In genomic region chr10:34753014-34753757, GRCh38 we compare ENCODE assay signal across 24 cellular contexts.
DNase-seq lines count a peak whose midpoint lies in the region; ATAC-seq and TF ChIP-seq lines count a peak whose summit lies in the region.
"Had no signal": no experiment of that assay in that cellular context is flagged by ENCODE, and none has a peak within 500 bp of the region (broad histone marks: within the 10 kb centered on the region; RNA-seq: fewer than 3 reads in every experiment).

No MANE protein-coding gene starts in this region.

- intact Hi-C loops in Calu3 (cut with micrococcal nuclease; ENCODE audit: unreplicated experiment), result no loop called here

- peaks cover 20% of the 10 kb centered on the region for H3K36me3 Mint-ChIP-seq in Calu3 (ENCODE audit: insufficient read depth, unreplicated experiment)
- peaks cover 1% of the 10 kb centered on the region for H3K36me3 Mint-ChIP-seq in endodermal cell (ENCODE audit: low read depth)
- H3K36me3 Mint-ChIP-seq in nephron progenitor cell (ENCODE audit: low read depth), result peaks cover 5% of the 10 kb centered on the region
- H3K36me3 Mint-ChIP-seq in activated CD4-positive, alpha-beta T cell treated with anti-CD3 and anti-CD28 coated beads, Interleukin-2, amount 10 ng/mL, durations not matched to agents 7 days and 5 days (ENCODE audit: low read depth), result no peaks in the 10 kb centered on the region
- H3K36me3 Mint-ChIP-seq: natural killer cell treated with Interleukin-12 subunit alpha and Interleukin-12 subunit beta and Interleukin-15 and Interleukin-18, amount 100 ng/mL, for 72 hours had no signal

- no peaks in the 10 kb centered on the region for H3K9me3 ChIP-seq in endodermal cell (ENCODE audit: control insufficient read depth, low read length)
- H3K9me3 ChIP-seq: ascending aorta, esophagus muscularis mucosa, HAP-1, tibial artery had no signal

- TF ChIP-seq CTCF in Calu3 (IDR thresholded peaks at IDR 0.05; ENCODE audit: unreplicated experiment) (no peak), endodermal cell (conservative IDR thresholded peaks at IDR 0.05) (no peak), nephron progenitor cell (IDR thresholded peaks at IDR 0.05) (no peak)

- 42 to 70% methylated on average over 3 to 5 of the region's 5 CpGs for WGBS in endodermal cell (ENCODE audit: insufficient coverage in 1 of 2, insufficient read length in 1 of 2), 2 experiments

- H3K9ac ChIP-seq in endodermal cell (ENCODE audit: extremely low read depth, low read length, poor library complexity, severe bottlenecking), result no peak overlapping the region

- H3K27ac Mint-ChIP-seq in Calu3 (ENCODE audit: unreplicated experiment) (peak overlapping the region; percentile 90), endodermal cell (peak overlapping the region; percentile 69), nephron progenitor cell (no peak overlapping the region)
- no peak overlapping the region for H3K27ac Mint-ChIP-seq in activated CD4-positive, alpha-beta T cell treated with anti-CD3 and anti-CD28 coated beads, Interleukin-2, amount 10 ng/mL, durations not matched to agents 7 days and 5 days
- H3K27ac Mint-ChIP-seq: natural killer cell treated with Interleukin-12 subunit alpha and Interleukin-12 subunit beta and Interleukin-15 and Interleukin-18, amount 100 ng/mL, for 72 hours had no signal

- H3K36me3 ChIP-seq in endodermal cell (ENCODE audit: control insufficient read depth, insufficient read depth, low read length), result no peaks in the 10 kb centered on the region
- H3K36me3 ChIP-seq: ascending aorta, esophagus muscularis mucosa, HAP-1, tibial artery had no signal

- no peaks in the 10 kb centered on the region for H3K27me3 Mint-ChIP-seq in Calu3 (ENCODE audit: unreplicated experiment)
- no peaks in the 10 kb centered on the region for H3K27me3 Mint-ChIP-seq in endodermal cell (ENCODE audit: insufficient read depth)
- H3K27me3 Mint-ChIP-seq in nephron progenitor cell (ENCODE audit: low read depth, poor library complexity), result peaks cover 7% of the 10 kb centered on the region
- H3K27me3 Mint-ChIP-seq in activated CD4-positive, alpha-beta T cell treated with anti-CD3 and anti-CD28 coated beads, Interleukin-2, amount 10 ng/mL, durations not matched to agents 7 days and 5 days, result peaks cover 4% of the 10 kb centered on the region

- no peaks in the 10 kb centered on the region for H3K4me1 ChIP-seq in endodermal cell (ENCODE audit: control insufficient read depth, insufficient read depth, low read length)

- CTCF ChIA-PET in Calu3 (lab: Charles Lee), result interaction anchor here (1.7 kb wide), 1 partner anchor 13 kb away, joined by 3 read pairs; no protein-coding TSS in a partner anchor
- CTCF ChIA-PET in activated CD4-positive, alpha-beta T cell treated with anti-CD3 and anti-CD28 coated beads, Interleukin-2, amount 10 ng/mL, durations not matched to agents 7 days and 5 days (lab: Charles Lee), result no interaction called here

- H3K4me3 ChIP-seq in endodermal cell (ENCODE audit: low read length), result no peak overlapping the region
- H3K4me3 ChIP-seq: ascending aorta, esophagus muscularis mucosa, GM12878, HAP-1, tibial artery had no signal

- H3K4me3 Mint-ChIP-seq in Calu3 (ENCODE audit: low read depth, unreplicated experiment) (no peak overlapping the region), endodermal cell (no peak overlapping the region), nephron progenitor cell (peak overlapping the region; percentile 33)
- H3K4me3 Mint-ChIP-seq in activated CD4-positive, alpha-beta T cell treated with anti-CD3 and anti-CD28 coated beads, Interleukin-2, amount 10 ng/mL, durations not matched to agents 7 days and 5 days, result no peak overlapping the region
- H3K4me3 Mint-ChIP-seq: natural killer cell treated with Interleukin-12 subunit alpha and Interleukin-12 subunit beta and Interleukin-15 and Interleukin-18, amount 100 ng/mL, for 72 hours had no signal

- no peak overlapping the region for H3K27ac ChIP-seq in endodermal cell (ENCODE audit: low read depth, low read length)
- H3K27ac ChIP-seq: ascending aorta, tibial artery had no signal

- DNase-seq in Calu3, result no peak
- DNase-seq in NCI-H146 (lab: John Stamatoyannopoulos, UW), result peak; percentile 65
- DNase-seq in endodermal cell, result peak; percentile 67
- no peak for DNase-seq in nephron progenitor cell
- DNase-seq in NCI-H226, result no peak
- no peak for DNase-seq in activated CD4-positive, alpha-beta T cell treated with anti-CD3 and anti-CD28 coated beads, Interleukin-2, amount 10 ng/mL, durations not matched to agents 7 days and 5 days
- DNase-seq: activated CD4-positive, CD25-positive, alpha-beta regulatory T cell treated with anti-CD3 and anti-CD28 coated beads, Interleukin-2, amount 50 U/mL, for 72 hours; activated naive CD4-positive, alpha-beta T cell treated with anti-CD3 and anti-CD28 coated beads, Interleukin-2, amount 50 U/mL, for 16 hours; cerebellar nuclear complex; effector CD4-positive, alpha-beta T cell; kidney glomerular epithelial cell; MV-4-11; NCI-H2081; NCI-H524; small intestine; stimulated activated naive CD4-positive, alpha-beta T cell treated with Interleukin-2 at 50 U/mL for 16 hours; tibial artery had no signal

- H3K4me1 Mint-ChIP-seq in Calu3 (ENCODE audit: low read depth, unreplicated experiment), result peaks cover 60% of the 10 kb centered on the region
- peaks cover 29% of the 10 kb centered on the region for H3K4me1 Mint-ChIP-seq in endodermal cell
- H3K4me1 Mint-ChIP-seq in nephron progenitor cell, result peaks cover 33% of the 10 kb centered on the region
- H3K4me1 Mint-ChIP-seq in activated CD4-positive, alpha-beta T cell treated with anti-CD3 and anti-CD28 coated beads, Interleukin-2, amount 10 ng/mL, durations not matched to agents 7 days and 5 days, result no peaks in the 10 kb centered on the region

- POLR2A ChIA-PET in activated CD4-positive, alpha-beta T cell treated with anti-CD3 and anti-CD28 coated beads, Interleukin-2, amount 10 ng/mL, durations not matched to agents 7 days and 5 days (lab: Charles Lee), result no interaction called here

- no peaks in the 10 kb centered on the region for H3K27me3 ChIP-seq in endodermal cell (ENCODE audit: control insufficient read depth, insufficient read depth, low read length, poor library complexity, severe bottlenecking)
- H3K27me3 ChIP-seq: ascending aorta, esophagus muscularis mucosa, tibial artery had no signal

- ATAC-seq in GM19467 (IDR thresholded peaks at IDR 0.05; ENCODE audit: unreplicated experiment) (no peak), GM21447 (IDR thresholded peaks at IDR 0.05; ENCODE audit: unreplicated experiment) (no peak)
- ATAC-seq: GM12878; natural killer cell treated with Interleukin-12 subunit alpha and Interleukin-12 subunit beta and Interleukin-15 and Interleukin-18, amount 100 ng/mL, for 72 hours had no signal

- no TSS peak for BruUV-seq in Calu3 (replicated peaks; lab: Mats Ljungman, UMichigan)

- H3K9me3 Mint-ChIP-seq in Calu3 (ENCODE audit: low read depth, unreplicated experiment) (no peaks in the 10 kb centered on the region), endodermal cell (no peaks in the 10 kb centered on the region), nephron progenitor cell (peaks cover 3% of the 10 kb centered on the region)
- no peaks in the 10 kb centered on the region for H3K9me3 Mint-ChIP-seq in activated CD4-positive, alpha-beta T cell treated with anti-CD3 and anti-CD28 coated beads, Interleukin-2, amount 10 ng/mL, durations not matched to agents 7 days and 5 days
- H3K9me3 Mint-ChIP-seq: natural killer cell treated with Interleukin-12 subunit alpha and Interleukin-12 subunit beta and Interleukin-15 and Interleukin-18, amount 100 ng/mL, for 72 hours had no signal

Comparison
In these comparisons a context has a peak if more than half of its experiments do, and no peak if none do; other contexts are left out.
1. DNase-seq: peak in NCI-H146 (single experiment) and endodermal cell (single experiment); none in Calu3 (single experiment), nephron progenitor cell (single experiment), NCI-H226 (single experiment) and activated CD4-positive, alpha-beta T cell treated with anti-CD3 and anti-CD28 coated beads, Interleukin-2, amount 10 ng/mL, durations not matched to agents 7 days and 5 days (single experiment).
2. H3K27ac Mint-ChIP-seq: peak in Calu3 (single experiment) and endodermal cell (single experiment); none in nephron progenitor cell (single experiment) and activated CD4-positive, alpha-beta T cell treated with anti-CD3 and anti-CD28 coated beads, Interleukin-2, amount 10 ng/mL, durations not matched to agents 7 days and 5 days (single experiment).